ENCODE assay signal across 27 cellular contexts in the genomic region with DNA sequence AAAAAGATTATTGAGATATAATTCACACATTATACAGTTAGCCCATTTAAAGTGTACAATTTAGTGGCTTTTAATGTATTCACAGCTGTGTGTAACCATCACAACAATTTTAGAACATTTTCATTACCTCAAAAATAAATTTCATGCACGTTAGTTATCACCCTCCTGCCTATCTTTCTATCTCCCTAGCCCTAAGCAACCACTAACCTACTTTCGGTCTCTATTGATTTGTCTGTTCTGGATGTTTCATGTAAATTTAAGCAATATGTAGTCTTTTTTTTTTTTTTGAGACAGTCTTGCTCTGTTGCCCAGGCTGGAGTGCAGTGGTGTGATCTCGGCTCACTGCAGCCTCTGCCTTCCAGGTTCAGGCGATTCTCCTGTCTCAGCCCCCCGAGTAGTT. TPM values are rescaled to one million over a fixed set of nuclear protein-coding genes. Genes with fewer than 3 reads are reported as not detected.
DNase-seq lines count a peak whose midpoint lies in the region; ATAC-seq, FAIRE-seq and TF ChIP-seq lines count a peak whose summit lies in the region.
"Had no signal": no experiment of that assay in that cellular context is flagged by ENCODE, and none has a peak within 500 bp of the region (broad histone marks: within the 10 kb centered on the region; RNA-seq: fewer than 3 reads in every experiment).

No MANE protein-coding gene starts in this region.

- TF ChIP-seq EP300 in HepG2 (IDR thresholded peaks at IDR 0.05; ENCODE audit: low read depth in 2 of 2, low read length in 2 of 2) (no peak), HepG2 (CRISPR knock-in tag; IDR thresholded peaks at IDR 0.05; ENCODE audit: borderline replicate concordance) (no peak)

- no peaks in the 10 kb centered on the region for H4K20me1 ChIP-seq in HepG2 (ENCODE audit: insufficient read depth, low read length)

- peaks cover 57% of the 10 kb centered on the region for H3K4me1 Mint-ChIP-seq in central memory CD8-positive, alpha-beta T cell
- H3K4me1 Mint-ChIP-seq in progenitor cell of endocrine pancreas (ENCODE audit: low read depth) = peaks cover 15% of the 10 kb centered on the region
- H3K4me1 Mint-ChIP-seq: neural progenitor cell had no signal

- POLR2A ChIA-PET in HepG2 (lab: Yijun Ruan, JAX) = no interaction called here

- in situ Hi-C loops in HepG2 (cut with HindIII; ENCODE audit: extremely low pct_ligation_motif_present, low pct_unique_long_range_greater_than_20kb) = no loop called here

- BruUV-seq in HepG2 (replicated peaks; lab: Mats Ljungman, UMichigan) = no TSS peak

- no peaks in the 10 kb centered on the region for H3K9me3 Mint-ChIP-seq in central memory CD8-positive, alpha-beta T cell
- no peaks in the 10 kb centered on the region for H3K9me3 Mint-ChIP-seq in progenitor cell of endocrine pancreas (ENCODE audit: low read depth)
- H3K9me3 Mint-ChIP-seq: type B pancreatic cell had no signal

- TF ChIP-seq POLR2A in right lobe of liver (IDR thresholded peaks at IDR 0.05) = no peak
- no peak for TF ChIP-seq POLR2A in HepG2 (IDR thresholded peaks at IDR 0.05; ENCODE audit: insufficient read depth in 1 of 2, low read depth in 2 of 2, low read length in 2 of 2)

- H3K4me2 ChIP-seq in HepG2 (ENCODE audit: low read depth, low read length) = no peak overlapping the region
- H3K4me2 ChIP-seq: neural progenitor cell had no signal

- TF ChIP-seq CTCF in right lobe of liver (IDR thresholded peaks at IDR 0.05) (no peak), HepG2 (CRISPR knock-in tag; IDR thresholded peaks at IDR 0.05) (no peak), progenitor cell of endocrine pancreas (IDR thresholded peaks at IDR 0.05; ENCODE audit: unreplicated experiment) (no peak)

- H3K27me3 Mint-ChIP-seq in central memory CD8-positive, alpha-beta T cell = no peaks in the 10 kb centered on the region
- H3K27me3 Mint-ChIP-seq in progenitor cell of endocrine pancreas = no peaks in the 10 kb centered on the region
- H3K27me3 Mint-ChIP-seq: activated naive CD8-positive, alpha-beta T cell; type B pancreatic cell had no signal

- peak overlapping the region; percentile 11 for H3K27ac Mint-ChIP-seq in central memory CD8-positive, alpha-beta T cell (ENCODE audit: low read depth)
- H3K27ac Mint-ChIP-seq in progenitor cell of endocrine pancreas = no peak overlapping the region
- H3K27ac Mint-ChIP-seq: activated naive CD8-positive, alpha-beta T cell; neural progenitor cell; type B pancreatic cell had no signal

- peak; percentile 35 to 47 (median 45) for ATAC-seq in right lobe of liver
- ATAC-seq in HepG2 = no peak
- peak; percentile 38 for ATAC-seq in HG02798 (IDR thresholded peaks at IDR 0.05; ENCODE audit: poor library complexity, unreplicated experiment)
- ATAC-seq in central memory CD8-positive, alpha-beta T cell (replicated peaks; ENCODE audit: extremely low read depth, poor library complexity, severe bottlenecking) = peak; percentile 59
- ATAC-seq: lower lobe of right lung, mucosa of descending colon had no signal

- H3K4me1 ChIP-seq in right lobe of liver (peaks cover 0 to 2% (median 0%) of the 10 kb centered on the region in 4 donors), HepG2 (ENCODE audit: insufficient read depth, low read length) (peaks cover 9% of the 10 kb centered on the region)
- H3K4me1 ChIP-seq: neural progenitor cell had no signal

- no peak overlapping the region for H3K4me3 Mint-ChIP-seq in central memory CD8-positive, alpha-beta T cell
- no peak overlapping the region for H3K4me3 Mint-ChIP-seq in progenitor cell of endocrine pancreas (ENCODE audit: low read depth)
- H3K4me3 Mint-ChIP-seq: activated naive CD8-positive, alpha-beta T cell; neural progenitor cell; type B pancreatic cell had no signal

- CTCF ChIA-PET in HepG2 (lab: Yijun Ruan, JAX; ENCODE audit: low intra/inter-chr PET ratio, low total read pairs) = no interaction called here

- intact Hi-C loops in right lobe of liver (cut with DNase I) (no loop called here), HepG2 (cut with micrococcal nuclease; ENCODE audit: unreplicated experiment) (no loop called here)

- H3K9ac ChIP-seq in HepG2 (ENCODE audit: insufficient read depth, low read depth, low read length) = no peak overlapping the region
- H3K9ac ChIP-seq: neural progenitor cell had no signal

- no peak overlapping the region for H2AFZ ChIP-seq in HepG2 (ENCODE audit: low read length)
- H2AFZ ChIP-seq: neural progenitor cell had no signal

- 63% methylated on average over 5 of the region's 5 CpGs for WGBS in right lobe of liver (ENCODE audit: insufficient coverage, low coverage, low lambda C conversion rate, missing lambda C conversion rate)
- 94% methylated on average over 5 of the region's 5 CpGs for WGBS in HepG2 (ENCODE audit: low lambda C conversion rate)

- no peak for TF ChIP-seq RAD21 in HepG2 (CRISPR knock-in tag; IDR thresholded peaks at IDR 0.05)

- no peak for DNase-seq in right lobe of liver
- no peak for DNase-seq in HepG2 (ENCODE audit: low spot score)
- no peak for DNase-seq in central memory CD8-positive, alpha-beta T cell (ENCODE audit: low spot score in 2 of 2)
- no peak for DNase-seq in RKO (ENCODE audit: low spot score)
- DNase-seq in progenitor cell of endocrine pancreas (ENCODE audit: low spot score, unreplicated experiment) = no peak
- DNase-seq in GM03348 (ENCODE audit: low spot score) = no peak
- no peak for DNase-seq in cerebellar cortex (ENCODE audit: low spot score)
- DNase-seq: activated CD4-positive, alpha-beta T cell treated with anti-CD3 and anti-CD28 coated beads, Interleukin-2, amount 50 U/mL, for 1 hour; activated CD8-positive, alpha-beta memory T cell treated with anti-CD3 and anti-CD28 coated beads, Interleukin-2, amount 50 U/mL, for 48 hours; aorta; COR-L47; DMS79; dorsolateral prefrontal cortex; KBM-7; lower lobe of right lung; MM.1S; mucosa of descending colon; NCI-H1417 treated with DMSO at 0.1 percent for 48 hours; NCI-H2107; NCI-H446; OCI-M1 had no signal

- H3K9me3 ChIP-seq in right lobe of liver (no peaks in the 10 kb centered on the region), HepG2 (ENCODE audit: low read length) (no peaks in the 10 kb centered on the region)
- H3K9me3 ChIP-seq: HAP-1, lower lobe of right lung, mucosa of descending colon had no signal

- H3K27ac ChIP-seq in right lobe of liver (no peak overlapping the region), HepG2 (ENCODE audit: extremely low read length, insufficient read depth, low read length) (no peak overlapping the region)
- H3K27ac ChIP-seq: dorsolateral prefrontal cortex, lower lobe of right lung, neural progenitor cell, VCaP had no signal

- no peak for FAIRE-seq in HepG2 (lab: Jason Lieb, UNC)

- H3K79me2 ChIP-seq in HepG2 (ENCODE audit: insufficient read depth, low read length) = peaks cover 30% of the 10 kb centered on the region

- H3K36me3 ChIP-seq in right lobe of liver (no peaks in the 10 kb centered on the region), HepG2 (replicated peaks in 1 of 2; ENCODE audit: control insufficient read depth in 1 of 2, insufficient read depth in 2 of 2, low read length in 2 of 2) (no peaks in the 10 kb centered on the region)
- H3K36me3 ChIP-seq: HAP-1, lower lobe of right lung, neural progenitor cell had no signal

- H3K4me3 ChIP-seq in right lobe of liver (no peak overlapping the region), HepG2 (replicated peaks in 1 of 3; ENCODE audit: insufficient read depth in 1 of 3, low read depth in 2 of 3, low read length in 3 of 3) (no peak overlapping the region)
- H3K4me3 ChIP-seq: dorsolateral prefrontal cortex, HAP-1, lower lobe of right lung, mucosa of descending colon, neural progenitor cell had no signal

- no peaks in the 10 kb centered on the region for H3K27me3 ChIP-seq in right lobe of liver
- no peaks in the 10 kb centered on the region for H3K27me3 ChIP-seq in HepG2 (ENCODE audit: control insufficient read depth in 1 of 2, insufficient read depth in 2 of 2, low read length in 2 of 2)
- H3K27me3 ChIP-seq: dorsolateral prefrontal cortex, neural progenitor cell had no signal

- no peaks in the 10 kb centered on the region for H3K36me3 Mint-ChIP-seq in central memory CD8-positive, alpha-beta T cell (ENCODE audit: insufficient read depth)
- peaks cover 7% of the 10 kb centered on the region for H3K36me3 Mint-ChIP-seq in progenitor cell of endocrine pancreas (ENCODE audit: insufficient read depth)

TF ChIP-seq in HepG2, 621 proteins besides CTCF, POLR2A, EP300 and RAD21:
- TF ChIP-seq MTA3 (CRISPR knock-in tag; IDR thresholded peaks at IDR 0.05) (no peak), TRIM24 (CRISPR knock-in tag; IDR thresholded peaks at IDR 0.05) (no peak), ZNF878 (CRISPR knock-in tag; IDR thresholded peaks at IDR 0.05) (no peak)
TF ChIP-seq in HepG2: peak in this region for 0.

RNA-seq across cellular contexts. Expression of gene SIPA1L1, which starts 26.4 kb away (rescaled TPM):
- total RNA-seq in right lobe of liver (10 to 100 TPM; 25.7 to 30.8 (median 28.6) TPM), HepG2 (2016; rRNA removed; fragmentation: Illumina TruSeq; extraction: Trizol) (23.6 and 25.2 TPM in 2 replicates), progenitor cell of endocrine pancreas (101 and 105 TPM in 2 replicates)
- 16.7 and 16.9 TPM in 2 replicates for total RNA-seq in HepG2 (2016; cell fraction: cytosol; rRNA removed; fragmentation: Illumina TruSeq; extraction: Trizol; ENCODE audit: low read depth)
- total RNA-seq in HepG2 (2016; cell fraction: insoluble cytoplasmic fraction; rRNA removed; fragmentation: Illumina TruSeq; extraction: Trizol) = 20.2 TPM in 2 replicates
- total RNA-seq in HepG2 (2016; cell fraction: membrane; rRNA removed; fragmentation: Illumina TruSeq; extraction: Trizol) = 21.4 and 21.6 TPM in 2 replicates
- 32.8 and 36.6 TPM in 2 replicates for total RNA-seq in HepG2 (2016; cell fraction: nucleus; rRNA removed; fragmentation: Illumina TruSeq; extraction: Trizol)
- polyA plus RNA-seq in HepG2 (2011; rRNA removed) = 12.8 and 13.4 TPM in 2 replicates
- 10.8 and 12.1 TPM in 2 replicates for polyA plus RNA-seq in HepG2 (2011; cell fraction: cytosol; rRNA removed)
- 27.9 and 30.6 TPM in 2 replicates for polyA plus RNA-seq in HepG2 (2011; cell fraction: nucleus; rRNA removed)
- polyA plus RNA-seq in HepG2 (2012) = 12.7 and 16.7 TPM in 2 replicates
- 2.1 and 2.3 TPM in 2 replicates for polyA plus RNA-seq in HepG2 (2016; cell fraction: cytosol; fragmentation: Illumina TruSeq; extraction: Trizol; ENCODE audit: low read depth)
- polyA plus RNA-seq in HepG2 (2016; cell fraction: insoluble cytoplasmic fraction; fragmentation: Illumina TruSeq; extraction: Trizol; ENCODE audit: low read depth) = 19.8 and 24.7 TPM in 2 replicates
- 6.8 and 8.6 TPM in 2 replicates for polyA plus RNA-seq in HepG2 (2016; cell fraction: membrane; fragmentation: Illumina TruSeq; extraction: Trizol; ENCODE audit: low read depth)
- polyA plus RNA-seq in HepG2 (2016; cell fraction: nucleus; fragmentation: Illumina TruSeq; extraction: Trizol; ENCODE audit: insufficient read depth, low read depth) = 24.0 and 32.2 TPM in 2 replicates
- 22.9 and 93.6 TPM in 2 replicates for polyA minus RNA-seq in HepG2 (2011; rRNA and poly(A)+ RNA removed; ENCODE audit: low replicate concordance)
- polyA minus RNA-seq in HepG2 (2011; cell fraction: cytosol; rRNA and poly(A)+ RNA removed) = 19.1 and 23.1 TPM in 2 replicates
- 49.7 and 56.6 TPM in 2 replicates for polyA minus RNA-seq in HepG2 (2011; cell fraction: nucleus; rRNA and poly(A)+ RNA removed)
